ENCODE assay signal across 27 cellular contexts in the genomic region with DNA sequence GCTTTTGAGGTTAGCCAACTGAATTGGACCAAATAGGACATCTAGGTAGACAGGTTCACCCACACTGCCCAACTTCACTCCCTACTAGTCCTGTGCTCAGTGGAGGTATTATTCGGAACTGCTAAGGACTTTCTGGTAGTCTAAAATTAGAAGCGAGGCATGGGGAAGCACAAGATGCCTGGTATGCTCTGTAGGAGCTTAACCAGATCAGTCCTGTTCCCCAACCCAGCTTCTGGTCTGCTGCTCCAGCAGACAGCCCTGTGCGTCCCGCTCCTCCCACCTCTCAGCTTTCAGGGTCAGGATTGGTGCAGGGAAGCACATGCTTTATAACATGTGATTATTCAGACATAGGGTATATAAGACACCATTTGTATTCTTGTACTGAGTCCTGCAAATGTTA. TPM values are rescaled to one million over a fixed set of nuclear protein-coding genes. Genes with fewer than 3 reads are reported as not detected.
A peak's percentile ranks its signal among the peaks of the same experiment; 100 is the strongest.
DNase-seq lines count a peak whose midpoint lies in the region; ATAC-seq and TF ChIP-seq lines count a peak whose summit lies in the region.
"Had no signal": no experiment of that assay in that cellular context is flagged by ENCODE, and none has a peak within 500 bp of the region (broad histone marks: within the 10 kb centered on the region; RNA-seq: fewer than 3 reads in every experiment).

No MANE protein-coding gene starts in this region.

- H3K4me3 ChIP-seq in H7 (ENCODE audit: insufficient read depth, low read depth, low read length) = no peak overlapping the region
- H3K4me3 ChIP-seq: BLaER1, GM12878 had no signal

- POLR2A ChIA-PET in WTC11 (lab: Charles Lee) = no interaction called here

- no peak overlapping the region for H3K4me3 Mint-ChIP-seq in WTC11
- H3K4me3 Mint-ChIP-seq: CD14-positive monocyte; CD4-positive, alpha-beta memory T cell; CD4-positive, CD25-positive, alpha-beta regulatory T cell; CD8-positive, alpha-beta memory T cell had no signal

- H3K36me3 Mint-ChIP-seq in WTC11 = no peaks in the 10 kb centered on the region
- H3K36me3 Mint-ChIP-seq: CD14-positive monocyte had no signal

- ATAC-seq in WTC11 = peak; percentile 58
- ATAC-seq: GM12878 had no signal

- no peaks in the 10 kb centered on the region for H3K27me3 ChIP-seq in H7 (ENCODE audit: control insufficient read depth, insufficient read depth, low read length)
- H3K27me3 ChIP-seq: BE2C, BLaER1 had no signal

- no peaks in the 10 kb centered on the region for H3K36me3 ChIP-seq in H7 (replicated peaks; ENCODE audit: control insufficient read depth, insufficient read depth, low read length)
- H3K36me3 ChIP-seq: BE2C, BLaER1 had no signal

- DNase-seq in H7 (peak; percentile 16), WTC11 (ENCODE audit: low spot score) (no peak), myocyte (ENCODE audit: low read depth) (peak; percentile 3), anterior cingulate cortex (lab: John Stamatoyannopoulos, UW) (no peak)
- DNase-seq in central memory CD4-positive, alpha-beta T cell = no peak
- DNase-seq: 8988T; ACHN; BE2C; C1 segment of cervical spinal cord; CD4-positive, alpha-beta memory T cell; CD4-positive, CD25-positive, alpha-beta regulatory T cell; CD8-positive, alpha-beta memory T cell; COR-L47; DMS 273 treated with DMSO at 0.1 percent for 48 hours; DMS153; DMS53; DMS79; DND-41; EL; GDM1 had no signal

- CTCF ChIA-PET in WTC11 (lab: Charles Lee) = interaction anchor here (3.5 kb wide), 1 partner anchor 10 kb away, joined by 10 read pairs; no protein-coding TSS in a partner anchor

- H3K9me3 Mint-ChIP-seq in WTC11 = peaks cover 8% of the 10 kb centered on the region; the same call in 1 of the 2 replicates

- TF ChIP-seq CTCF in WTC11 (IDR thresholded peaks at IDR 0.05) = no peak

- H3K27me3 Mint-ChIP-seq in WTC11 (ENCODE audit: low read depth) = peaks cover 5% of the 10 kb centered on the region; the same call in 1 of the 2 replicates
- H3K27me3 Mint-ChIP-seq: CD4-positive, alpha-beta memory T cell; CD4-positive, CD25-positive, alpha-beta regulatory T cell had no signal

- no peak overlapping the region for H3K27ac Mint-ChIP-seq in WTC11
- H3K27ac Mint-ChIP-seq: CD14-positive monocyte; CD4-positive, alpha-beta memory T cell; CD4-positive, CD25-positive, alpha-beta regulatory T cell; CD8-positive, alpha-beta memory T cell had no signal

- H3K4me1 Mint-ChIP-seq in WTC11 = peaks cover 10% of the 10 kb centered on the region
- H3K4me1 Mint-ChIP-seq: CD14-positive monocyte; CD4-positive, alpha-beta memory T cell; CD4-positive, CD25-positive, alpha-beta regulatory T cell; CD8-positive, alpha-beta memory T cell had no signal

TF ChIP-seq in WTC11, 78 proteins besides CTCF, POLR2A, EP300 and RAD21 (continues in another document):
- TF ChIP-seq, protein P1, sequence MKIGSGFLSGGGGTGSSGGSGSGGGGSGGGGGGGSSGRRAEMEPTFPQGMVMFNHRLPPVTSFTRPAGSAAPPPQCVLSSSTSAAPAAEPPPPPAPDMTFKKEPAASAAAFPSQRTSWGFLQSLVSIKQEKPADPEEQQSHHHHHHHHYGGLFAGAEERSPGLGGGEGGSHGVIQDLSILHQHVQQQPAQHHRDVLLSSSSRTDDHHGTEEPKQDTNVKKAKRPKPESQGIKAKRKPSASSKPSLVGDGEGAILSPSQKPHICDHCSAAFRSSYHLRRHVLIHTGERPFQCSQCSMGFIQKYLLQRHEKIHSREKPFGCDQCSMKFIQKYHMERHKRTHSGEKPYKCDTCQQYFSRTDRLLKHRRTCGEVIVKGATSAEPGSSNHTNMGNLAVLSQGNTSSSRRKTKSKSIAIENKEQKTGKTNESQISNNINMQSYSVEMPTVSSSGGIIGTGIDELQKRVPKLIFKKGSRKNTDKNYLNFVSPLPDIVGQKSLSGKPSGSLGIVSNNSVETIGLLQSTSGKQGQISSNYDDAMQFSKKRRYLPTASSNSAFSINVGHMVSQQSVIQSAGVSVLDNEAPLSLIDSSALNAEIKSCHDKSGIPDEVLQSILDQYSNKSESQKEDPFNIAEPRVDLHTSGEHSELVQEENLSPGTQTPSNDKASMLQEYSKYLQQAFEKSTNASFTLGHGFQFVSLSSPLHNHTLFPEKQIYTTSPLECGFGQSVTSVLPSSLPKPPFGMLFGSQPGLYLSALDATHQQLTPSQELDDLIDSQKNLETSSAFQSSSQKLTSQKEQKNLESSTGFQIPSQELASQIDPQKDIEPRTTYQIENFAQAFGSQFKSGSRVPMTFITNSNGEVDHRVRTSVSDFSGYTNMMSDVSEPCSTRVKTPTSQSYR (CRISPR knock-in tag; IDR thresholded peaks at IDR 0.05) = no peak
- TF ChIP-seq, protein P2, sequence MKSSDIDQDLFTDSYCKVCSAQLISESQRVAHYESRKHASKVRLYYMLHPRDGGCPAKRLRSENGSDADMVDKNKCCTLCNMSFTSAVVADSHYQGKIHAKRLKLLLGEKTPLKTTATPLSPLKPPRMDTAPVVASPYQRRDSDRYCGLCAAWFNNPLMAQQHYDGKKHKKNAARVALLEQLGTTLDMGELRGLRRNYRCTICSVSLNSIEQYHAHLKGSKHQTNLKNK (CRISPR knock-in tag; IDR thresholded peaks at IDR 0.05) = no peak
- TF ChIP-seq JUN (CRISPR knock-in tag; IDR thresholded peaks at IDR 0.05) (no peak), ZNF423 (CRISPR knock-in tag; IDR thresholded peaks at IDR 0.05) (no peak), JAZF1 (CRISPR knock-in tag; IDR thresholded peaks at IDR 0.05) (no peak), ZNF671 (CRISPR knock-in tag; IDR thresholded peaks at IDR 0.05) (no peak), NFATC4 (CRISPR knock-in tag; IDR thresholded peaks at IDR 0.05) (no peak), FOXP1 (CRISPR knock-in tag; IDR thresholded peaks at IDR 0.05; ENCODE audit: borderline replicate concordance) (no peak), TEAD1 (CRISPR knock-in tag; IDR thresholded peaks at IDR 0.05) (no peak), IRF2 (CRISPR knock-in tag; IDR thresholded peaks at IDR 0.05; ENCODE audit: borderline replicate concordance, low read depth) (no peak)
- TF ChIP-seq, protein P3, sequence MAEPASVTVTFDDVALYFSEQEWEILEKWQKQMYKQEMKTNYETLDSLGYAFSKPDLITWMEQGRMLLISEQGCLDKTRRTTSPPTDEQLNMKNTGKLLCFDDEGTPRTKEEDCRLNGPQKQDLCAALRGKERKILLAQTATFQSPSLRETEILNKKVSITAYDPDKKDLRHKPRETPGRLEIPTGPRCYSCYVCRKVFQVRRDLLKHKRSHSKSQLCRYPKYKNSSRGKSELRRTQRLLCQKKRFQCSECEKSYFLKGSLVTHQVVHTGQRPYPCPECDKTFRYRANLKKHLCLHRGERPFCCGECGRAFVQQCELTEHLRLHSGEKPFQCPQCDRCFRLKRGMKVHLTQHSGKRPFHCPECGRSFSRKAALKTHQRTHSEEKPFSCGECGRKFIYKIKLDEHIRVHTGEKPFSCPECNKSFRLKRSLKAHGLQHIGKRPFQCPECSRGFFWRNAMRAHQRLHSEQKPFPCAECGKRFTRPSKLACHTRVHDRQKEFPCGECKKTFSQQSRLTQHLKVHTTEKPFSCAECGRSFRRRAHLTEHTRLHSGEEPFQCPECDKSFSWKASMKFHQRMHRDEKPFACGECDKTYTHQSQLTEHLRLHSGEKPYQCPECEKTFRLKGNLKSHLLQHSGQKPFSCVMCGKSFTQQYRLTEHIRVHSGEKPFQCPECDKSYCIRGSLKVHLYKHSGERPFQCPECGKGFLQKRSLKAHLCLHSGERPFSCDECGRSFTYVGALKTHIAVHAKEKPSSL (CRISPR knock-in tag; conservative IDR thresholded peaks at IDR 0.05) = no peak
- TF ChIP-seq, protein P4, sequence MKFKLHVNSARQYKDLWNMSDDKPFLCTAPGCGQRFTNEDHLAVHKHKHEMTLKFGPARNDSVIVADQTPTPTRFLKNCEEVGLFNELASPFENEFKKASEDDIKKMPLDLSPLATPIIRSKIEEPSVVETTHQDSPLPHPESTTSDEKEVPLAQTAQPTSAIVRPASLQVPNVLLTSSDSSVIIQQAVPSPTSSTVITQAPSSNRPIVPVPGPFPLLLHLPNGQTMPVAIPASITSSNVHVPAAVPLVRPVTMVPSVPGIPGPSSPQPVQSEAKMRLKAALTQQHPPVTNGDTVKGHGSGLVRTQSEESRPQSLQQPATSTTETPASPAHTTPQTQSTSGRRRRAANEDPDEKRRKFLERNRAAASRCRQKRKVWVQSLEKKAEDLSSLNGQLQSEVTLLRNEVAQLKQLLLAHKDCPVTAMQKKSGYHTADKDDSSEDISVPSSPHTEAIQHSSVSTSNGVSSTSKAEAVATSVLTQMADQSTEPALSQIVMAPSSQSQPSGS (CRISPR knock-in tag; IDR thresholded peaks at IDR 0.05; ENCODE audit: borderline replicate concordance, low read depth) = no peak
- TF ChIP-seq, protein P5, sequence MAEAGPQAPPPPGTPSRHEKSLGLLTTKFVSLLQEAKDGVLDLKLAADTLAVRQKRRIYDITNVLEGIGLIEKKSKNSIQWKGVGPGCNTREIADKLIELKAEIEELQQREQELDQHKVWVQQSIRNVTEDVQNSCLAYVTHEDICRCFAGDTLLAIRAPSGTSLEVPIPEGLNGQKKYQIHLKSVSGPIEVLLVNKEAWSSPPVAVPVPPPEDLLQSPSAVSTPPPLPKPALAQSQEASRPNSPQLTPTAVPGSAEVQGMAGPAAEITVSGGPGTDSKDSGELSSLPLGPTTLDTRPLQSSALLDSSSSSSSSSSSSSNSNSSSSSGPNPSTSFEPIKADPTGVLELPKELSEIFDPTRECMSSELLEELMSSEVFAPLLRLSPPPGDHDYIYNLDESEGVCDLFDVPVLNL (CRISPR knock-in tag; IDR thresholded peaks at IDR 0.05; ENCODE audit: borderline replicate concordance, low read depth) = no peak
- TF ChIP-seq, protein P6, sequence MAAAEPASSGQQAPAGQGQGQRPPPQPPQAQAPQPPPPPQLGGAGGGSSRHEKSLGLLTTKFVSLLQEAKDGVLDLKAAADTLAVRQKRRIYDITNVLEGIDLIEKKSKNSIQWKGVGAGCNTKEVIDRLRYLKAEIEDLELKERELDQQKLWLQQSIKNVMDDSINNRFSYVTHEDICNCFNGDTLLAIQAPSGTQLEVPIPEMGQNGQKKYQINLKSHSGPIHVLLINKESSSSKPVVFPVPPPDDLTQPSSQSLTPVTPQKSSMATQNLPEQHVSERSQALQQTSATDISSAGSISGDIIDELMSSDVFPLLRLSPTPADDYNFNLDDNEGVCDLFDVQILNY (CRISPR knock-in tag; IDR thresholded peaks at IDR 0.05) = no peak
- TF ChIP-seq, protein P7, sequence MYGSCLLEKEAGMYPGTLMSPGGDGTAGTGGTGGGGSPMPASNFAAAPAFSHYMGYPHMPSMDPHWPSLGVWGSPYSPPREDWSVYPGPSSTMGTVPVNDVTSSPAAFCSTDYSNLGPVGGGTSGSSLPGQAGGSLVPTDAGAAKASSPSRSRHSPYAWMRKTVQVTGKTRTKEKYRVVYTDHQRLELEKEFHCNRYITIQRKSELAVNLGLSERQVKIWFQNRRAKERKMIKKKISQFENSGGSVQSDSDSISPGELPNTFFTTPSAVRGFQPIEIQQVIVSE (CRISPR knock-in tag; IDR thresholded peaks at IDR 0.05; ENCODE audit: borderline replicate concordance) = no peak

RNA-seq across cellular contexts. Expression of a gene that starts 31.2 kb away (rescaled TPM):
- 0.22 and 0.38 TPM in 2 replicates for total RNA-seq in H7 (2014; rRNA removed; shearing (Covaris generic))
- 0.77 to 1.2 TPM (median 1.2 TPM) in 3 replicates for total RNA-seq in WTC11 (2021)
- not detected in 2 replicates for total RNA-seq in myocyte
- 0.20 TPM for polyA plus RNA-seq in myocyte (2012)
- total RNA-seq: A673; CD4-positive, alpha-beta memory T cell; CD4-positive, CD25-positive, alpha-beta regulatory T cell; CD8-positive, alpha-beta memory T cell; Daoy; G401; GM12878 had no signal
- polyA plus RNA-seq: AG04450; CD14-positive monocyte; CD8-positive, alpha-beta memory T cell; GM12878 had no signal

RNA-seq across cellular contexts. Expression of a gene that starts 51.5 kb away (rescaled TPM):
- total RNA-seq in H7 (2014; rRNA removed; shearing (Covaris generic)) = not detected in 2 replicates
- not detected in 3 replicates for total RNA-seq in WTC11 (2021)
- total RNA-seq in myocyte = not detected in 2 replicates
- polyA plus RNA-seq in myocyte (2012) = not detected
- total RNA-seq: A673; CD4-positive, alpha-beta memory T cell; CD4-positive, CD25-positive, alpha-beta regulatory T cell; CD8-positive, alpha-beta memory T cell; Daoy; G401; GM12878 had no signal
- polyA plus RNA-seq: AG04450; CD14-positive monocyte; CD4-positive, alpha-beta memory T cell; CD4-positive, CD25-positive, alpha-beta regulatory T cell; CD8-positive, alpha-beta memory T cell; GM12878 had no signal

Comparison
In these comparisons a context has a peak if more than half of its experiments do, and no peak if none do; other contexts are left out.
1. DNase-seq: peak in H7 (single experiment) and myocyte (single experiment); none in WTC11 (single experiment), anterior cingulate cortex (0 of 58) and central memory CD4-positive, alpha-beta T cell (single experiment).